Comparison of ENCODE assay signal across 8 cellular contexts in the genomic region with DNA sequence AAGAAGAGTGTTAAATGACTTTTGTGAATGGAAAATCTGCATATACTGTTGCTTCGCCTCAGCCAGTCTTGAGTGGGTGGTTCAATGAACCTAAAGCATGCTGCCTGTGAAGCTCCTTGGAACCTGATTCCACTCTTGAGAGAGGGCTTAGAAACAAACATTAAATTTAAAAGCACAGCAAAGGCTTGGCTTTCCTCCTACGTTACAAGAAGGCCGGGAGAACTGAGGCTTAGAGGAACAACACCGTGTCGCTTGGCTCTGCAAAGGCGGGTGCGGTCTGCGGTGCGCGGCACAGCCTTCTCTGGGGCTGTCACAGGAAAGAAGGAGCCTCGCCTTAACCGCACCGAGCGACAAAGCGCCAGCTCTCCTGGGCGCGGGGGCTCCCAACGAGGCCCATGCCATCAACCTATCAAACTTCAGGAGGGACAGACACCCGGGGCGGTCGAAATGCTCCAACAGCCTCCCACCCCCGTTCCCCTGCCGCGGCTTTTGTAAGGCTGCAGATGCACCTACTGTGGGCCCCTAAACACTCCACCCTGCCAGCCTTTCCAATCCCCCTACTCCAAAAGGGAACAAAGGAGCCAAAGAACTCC.
A peak's percentile ranks its signal among the peaks of the same experiment; 100 is the strongest.
DNase-seq lines count a peak whose midpoint lies in the region; ATAC-seq and TF ChIP-seq lines count a peak whose summit lies in the region.

No MANE protein-coding gene starts in this region.

- H3K4me1 ChIP-seq in duodenal mucosa (ENCODE audit: control insufficient read depth in 1 of 2, insufficient read depth in 2 of 2, low read length in 2 of 2), result peaks cover 6 to 10% of the 10 kb centered on the region in 2 donors

- no peaks in the 10 kb centered on the region for H3K27me3 Mint-ChIP-seq in memory B cell

- DNase-seq in NCI-H524 (lab: John Stamatoyannopoulos, UW), result peak; percentile 36 to 71
- DNase-seq in activated CD4-positive, alpha-beta T cell treated with anti-CD3 and anti-CD28 coated beads, Interleukin-2, amount 50 U/mL, for 4 hours, result peak; percentile 62 to 68
- peak; percentile 37 to 50 for DNase-seq in memory B cell (ENCODE audit: low spot score in 2 of 2)
- DNase-seq in stimulated activated CD8-positive, alpha-beta memory T cell treated with anti-CD3 and anti-CD28 coated beads, Interleukin-15, amount 100 ng/mL, for 1 hour (ENCODE audit: low read depth), result peak; percentile 51

- peak overlapping the region; percentile 96 for H3K4me3 Mint-ChIP-seq in memory B cell

- H3K9me3 Mint-ChIP-seq in memory B cell, result no peaks in the 10 kb centered on the region

- peak overlapping the region; percentile 95 for H3K27ac Mint-ChIP-seq in memory B cell

- TF ChIP-seq CTCF in 22Rv1 (IDR thresholded peaks at IDR 0.05), result no peak

- H3K9me3 ChIP-seq in duodenal mucosa (ENCODE audit: control insufficient read depth in 1 of 2, low read length in 2 of 2), result no peaks in the 10 kb centered on the region

- peaks cover 23% of the 10 kb centered on the region for H3K4me1 Mint-ChIP-seq in memory B cell

- H3K27me3 ChIP-seq in duodenal mucosa (ENCODE audit: control insufficient read depth in 1 of 2, insufficient read depth in 2 of 2, low read length in 2 of 2), result no peaks in the 10 kb centered on the region

- H3K36me3 Mint-ChIP-seq in memory B cell, result peaks cover 2% of the 10 kb centered on the region

- peak overlapping the region; percentile 94 to 98 for H3K9ac ChIP-seq in duodenal mucosa (ENCODE audit: low read depth in 1 of 2, low read length in 2 of 2)

- H3K4me3 ChIP-seq in duodenal mucosa (ENCODE audit: low read depth in 1 of 2, low read length in 2 of 2), result peak overlapping the region; percentile 90 to 100

- ATAC-seq in GM18861 (IDR thresholded peaks at IDR 0.05; ENCODE audit: unreplicated experiment) (peak; percentile 37), HG03095 (IDR thresholded peaks at IDR 0.05; ENCODE audit: unreplicated experiment) (peak; percentile 51), memory B cell (ENCODE audit: low read depth) (peak; percentile 55)

- H3K27ac ChIP-seq in 22Rv1 (peak overlapping the region; percentile 68), duodenal mucosa (ENCODE audit: low read depth, low read length) (peak overlapping the region; percentile 96)

- H3K36me3 ChIP-seq in duodenal mucosa (ENCODE audit: control insufficient read depth in 1 of 2, insufficient read depth in 2 of 2, low read length in 2 of 2), result no peaks in the 10 kb centered on the region

Comparison
In these comparisons a context has a peak if more than half of its experiments do, and no peak if none do; other contexts are left out.
1. Peak in every context shown above with its lines: DNase-seq, ATAC-seq, H3K4me3 ChIP-seq and H3K27ac ChIP-seq.